1 cellular context compared by ENCODE assay signal in the genomic region with DNA sequence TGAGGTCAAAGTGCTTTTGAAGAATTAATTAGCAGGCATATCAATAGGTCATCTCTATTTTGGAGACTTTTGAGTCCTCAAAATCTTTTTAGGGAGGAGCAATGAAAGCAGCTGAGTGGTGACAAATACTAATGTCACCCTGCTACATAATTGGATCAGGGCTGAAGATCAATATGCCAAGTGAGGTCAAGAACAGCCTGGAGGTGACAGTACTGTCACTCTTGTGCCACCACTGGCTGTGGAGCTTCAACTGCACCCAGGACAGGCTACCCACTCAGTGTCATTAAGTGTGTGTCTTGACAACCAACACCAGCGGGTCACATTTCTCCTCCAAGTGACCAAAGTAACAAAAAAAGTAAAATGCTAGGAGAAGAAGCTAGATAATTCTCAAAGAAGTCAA.
TF ChIP-seq lines count a peak whose summit lies in the region.

No MANE protein-coding gene starts in this region.

TF ChIP-seq in HepG2, 621 proteins besides CTCF, POLR2A, EP300 and RAD21 (continued from another document):
- TF ChIP-seq, protein P1, sequence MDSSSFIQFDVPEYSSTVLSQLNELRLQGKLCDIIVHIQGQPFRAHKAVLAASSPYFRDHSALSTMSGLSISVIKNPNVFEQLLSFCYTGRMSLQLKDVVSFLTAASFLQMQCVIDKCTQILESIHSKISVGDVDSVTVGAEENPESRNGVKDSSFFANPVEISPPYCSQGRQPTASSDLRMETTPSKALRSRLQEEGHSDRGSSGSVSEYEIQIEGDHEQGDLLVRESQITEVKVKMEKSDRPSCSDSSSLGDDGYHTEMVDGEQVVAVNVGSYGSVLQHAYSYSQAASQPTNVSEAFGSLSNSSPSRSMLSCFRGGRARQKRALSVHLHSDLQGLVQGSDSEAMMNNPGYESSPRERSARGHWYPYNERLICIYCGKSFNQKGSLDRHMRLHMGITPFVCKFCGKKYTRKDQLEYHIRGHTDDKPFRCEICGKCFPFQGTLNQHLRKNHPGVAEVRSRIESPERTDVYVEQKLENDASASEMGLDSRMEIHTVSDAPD (CRISPR knock-in tag; IDR thresholded peaks at IDR 0.05) = no peak
- TF ChIP-seq, protein P2, sequence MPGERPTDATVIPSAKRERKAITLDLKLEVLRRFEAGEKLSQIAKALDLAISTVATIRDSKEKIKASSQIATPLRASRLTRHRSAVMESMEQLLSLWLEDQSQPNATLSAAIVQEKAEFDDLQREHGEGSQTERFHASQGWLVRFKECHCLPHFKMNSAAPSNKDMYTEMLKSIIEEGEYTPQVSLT (CRISPR knock-in tag; IDR thresholded peaks at IDR 0.05; ENCODE audit: borderline replicate concordance, low read depth) = no peak
- no peak for TF ChIP-seq ZEB1 (IDR thresholded peaks at IDR 0.05; ENCODE audit: insufficient replicate concordance, low read depth)
- TF ChIP-seq, protein P3, sequence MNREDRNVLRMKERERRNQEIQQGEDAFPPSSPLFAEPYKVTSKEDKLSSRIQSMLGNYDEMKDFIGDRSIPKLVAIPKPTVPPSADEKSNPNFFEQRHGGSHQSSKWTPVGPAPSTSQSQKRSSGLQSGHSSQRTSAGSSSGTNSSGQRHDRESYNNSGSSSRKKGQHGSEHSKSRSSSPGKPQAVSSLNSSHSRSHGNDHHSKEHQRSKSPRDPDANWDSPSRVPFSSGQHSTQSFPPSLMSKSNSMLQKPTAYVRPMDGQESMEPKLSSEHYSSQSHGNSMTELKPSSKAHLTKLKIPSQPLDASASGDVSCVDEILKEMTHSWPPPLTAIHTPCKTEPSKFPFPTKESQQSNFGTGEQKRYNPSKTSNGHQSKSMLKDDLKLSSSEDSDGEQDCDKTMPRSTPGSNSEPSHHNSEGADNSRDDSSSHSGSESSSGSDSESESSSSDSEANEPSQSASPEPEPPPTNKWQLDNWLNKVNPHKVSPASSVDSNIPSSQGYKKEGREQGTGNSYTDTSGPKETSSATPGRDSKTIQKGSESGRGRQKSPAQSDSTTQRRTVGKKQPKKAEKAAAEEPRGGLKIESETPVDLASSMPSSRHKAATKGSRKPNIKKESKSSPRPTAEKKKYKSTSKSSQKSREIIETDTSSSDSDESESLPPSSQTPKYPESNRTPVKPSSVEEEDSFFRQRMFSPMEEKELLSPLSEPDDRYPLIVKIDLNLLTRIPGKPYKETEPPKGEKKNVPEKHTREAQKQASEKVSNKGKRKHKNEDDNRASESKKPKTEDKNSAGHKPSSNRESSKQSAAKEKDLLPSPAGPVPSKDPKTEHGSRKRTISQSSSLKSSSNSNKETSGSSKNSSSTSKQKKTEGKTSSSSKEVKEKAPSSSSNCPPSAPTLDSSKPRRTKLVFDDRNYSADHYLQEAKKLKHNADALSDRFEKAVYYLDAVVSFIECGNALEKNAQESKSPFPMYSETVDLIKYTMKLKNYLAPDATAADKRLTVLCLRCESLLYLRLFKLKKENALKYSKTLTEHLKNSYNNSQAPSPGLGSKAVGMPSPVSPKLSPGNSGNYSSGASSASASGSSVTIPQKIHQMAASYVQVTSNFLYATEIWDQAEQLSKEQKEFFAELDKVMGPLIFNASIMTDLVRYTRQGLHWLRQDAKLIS (CRISPR knock-in tag; IDR thresholded peaks at IDR 0.05) = no peak
- TF ChIP-seq, protein P4, sequence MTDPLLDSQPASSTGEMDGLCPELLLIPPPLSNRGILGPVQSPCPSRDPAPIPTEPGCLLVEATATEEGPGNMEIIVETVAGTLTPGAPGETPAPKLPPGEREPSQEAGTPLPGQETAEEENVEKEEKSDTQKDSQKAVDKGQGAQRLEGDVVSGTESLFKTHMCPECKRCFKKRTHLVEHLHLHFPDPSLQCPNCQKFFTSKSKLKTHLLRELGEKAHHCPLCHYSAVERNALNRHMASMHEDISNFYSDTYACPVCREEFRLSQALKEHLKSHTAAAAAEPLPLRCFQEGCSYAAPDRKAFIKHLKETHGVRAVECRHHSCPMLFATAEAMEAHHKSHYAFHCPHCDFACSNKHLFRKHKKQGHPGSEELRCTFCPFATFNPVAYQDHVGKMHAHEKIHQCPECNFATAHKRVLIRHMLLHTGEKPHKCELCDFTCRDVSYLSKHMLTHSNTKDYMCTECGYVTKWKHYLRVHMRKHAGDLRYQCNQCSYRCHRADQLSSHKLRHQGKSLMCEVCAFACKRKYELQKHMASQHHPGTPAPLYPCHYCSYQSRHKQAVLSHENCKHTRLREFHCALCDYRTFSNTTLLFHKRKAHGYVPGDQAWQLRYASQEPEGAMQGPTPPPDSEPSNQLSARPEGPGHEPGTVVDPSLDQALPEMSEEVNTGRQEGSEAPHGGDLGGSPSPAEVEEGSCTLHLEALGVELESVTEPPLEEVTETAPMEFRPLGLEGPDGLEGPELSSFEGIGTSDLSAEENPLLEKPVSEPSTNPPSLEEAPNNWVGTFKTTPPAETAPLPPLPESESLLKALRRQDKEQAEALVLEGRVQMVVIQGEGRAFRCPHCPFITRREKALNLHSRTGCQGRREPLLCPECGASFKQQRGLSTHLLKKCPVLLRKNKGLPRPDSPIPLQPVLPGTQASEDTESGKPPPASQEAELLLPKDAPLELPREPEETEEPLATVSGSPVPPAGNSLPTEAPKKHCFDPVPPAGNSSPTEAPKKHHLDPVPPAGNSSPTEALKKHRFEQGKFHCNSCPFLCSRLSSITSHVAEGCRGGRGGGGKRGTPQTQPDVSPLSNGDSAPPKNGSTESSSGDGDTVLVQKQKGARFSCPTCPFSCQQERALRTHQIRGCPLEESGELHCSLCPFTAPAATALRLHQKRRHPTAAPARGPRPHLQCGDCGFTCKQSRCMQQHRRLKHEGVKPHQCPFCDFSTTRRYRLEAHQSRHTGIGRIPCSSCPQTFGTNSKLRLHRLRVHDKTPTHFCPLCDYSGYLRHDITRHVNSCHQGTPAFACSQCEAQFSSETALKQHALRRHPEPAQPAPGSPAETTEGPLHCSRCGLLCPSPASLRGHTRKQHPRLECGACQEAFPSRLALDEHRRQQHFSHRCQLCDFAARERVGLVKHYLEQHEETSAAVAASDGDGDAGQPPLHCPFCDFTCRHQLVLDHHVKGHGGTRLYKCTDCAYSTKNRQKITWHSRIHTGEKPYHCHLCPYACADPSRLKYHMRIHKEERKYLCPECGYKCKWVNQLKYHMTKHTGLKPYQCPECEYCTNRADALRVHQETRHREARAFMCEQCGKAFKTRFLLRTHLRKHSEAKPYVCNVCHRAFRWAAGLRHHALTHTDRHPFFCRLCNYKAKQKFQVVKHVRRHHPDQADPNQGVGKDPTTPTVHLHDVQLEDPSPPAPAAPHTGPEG (CRISPR knock-in tag; IDR thresholded peaks at IDR 0.05) = no peak
- no peak for TF ChIP-seq ZNF446 (CRISPR knock-in tag; IDR thresholded peaks at IDR 0.05)
- no peak for TF ChIP-seq ZNF761 (CRISPR knock-in tag; conservative IDR thresholded peaks at IDR 0.05)
- TF ChIP-seq ZNF180 (CRISPR knock-in tag; IDR thresholded peaks at IDR 0.05; ENCODE audit: borderline replicate concordance, low read depth) = no peak
- TF ChIP-seq NFYB (CRISPR knock-in tag; IDR thresholded peaks at IDR 0.05) = no peak
- no peak for TF ChIP-seq ARNT2 (CRISPR knock-in tag; IDR thresholded peaks at IDR 0.05; ENCODE audit: low read depth)
- TF ChIP-seq ZMYM4 (CRISPR knock-in tag; IDR thresholded peaks at IDR 0.05) = no peak
- TF ChIP-seq ETV5 (CRISPR knock-in tag; IDR thresholded peaks at IDR 0.05; ENCODE audit: borderline replicate concordance) = no peak
- TF ChIP-seq LCORL (IDR thresholded peaks at IDR 0.05) = no peak
- TF ChIP-seq LCORL (CRISPR knock-in tag; IDR thresholded peaks at IDR 0.05) = no peak
- no peak for TF ChIP-seq HMG20A (CRISPR knock-in tag; IDR thresholded peaks at IDR 0.05; ENCODE audit: borderline replicate concordance)
- TF ChIP-seq ZNF230 (CRISPR knock-in tag; IDR thresholded peaks at IDR 0.05) = no peak
- TF ChIP-seq ZNF225 (CRISPR knock-in tag; IDR thresholded peaks at IDR 0.05) = no peak
- no peak for TF ChIP-seq ZZZ3 (CRISPR knock-in tag; IDR thresholded peaks at IDR 0.05; ENCODE audit: borderline replicate concordance)
